In genomic region chr1:109750241-109750882, GRCh38 we compare ENCODE assay signal across 23 cellular contexts. TPM values are rescaled to one million over a fixed set of nuclear protein-coding genes. Genes with fewer than 3 reads are reported as not detected.
DNase-seq lines count a peak whose midpoint lies in the region; ATAC-seq and TF ChIP-seq lines count a peak whose summit lies in the region.
"Had no signal": no experiment of that assay in that cellular context is flagged by ENCODE, and none has a peak within 500 bp of the region (broad histone marks: within the 10 kb centered on the region; RNA-seq: fewer than 3 reads in every experiment).

No MANE protein-coding gene starts in this region.

- 85 to 93% (median 93%) methylated on average over 7 to 11 of the region's 11 CpGs for WGBS in spleen, 5 donors

- ATAC-seq in activated CD4-positive, CD25-positive, alpha-beta regulatory T cell treated with anti-CD3 and anti-CD28 coated beads, Interleukin-2, amount 50 U/mL, for 24 hours, result no peak
- ATAC-seq in HG03457 (IDR thresholded peaks at IDR 0.05; ENCODE audit: unreplicated experiment), result no peak

- intact Hi-C loops in spleen (cut with DNase I; ENCODE audit: low total_unique reads), result no loop called here

- POLR2A ChIA-PET in HEK293 (lab: Yijun Ruan, JAX), result no interaction called here

- CTCF ChIA-PET in HEK293 (lab: Yijun Ruan, JAX), result interaction anchor here (0.6 to 1.4 kb wide), 3 partner anchors 107 to 182 kb away, joined by 3 to 6 read pairs (median 5); no protein-coding TSS in a partner anchor

- no peak for TF ChIP-seq POLR2A in spleen (IDR thresholded peaks at IDR 0.05)

- H3K36me3 ChIP-seq in HEK293 (ENCODE audit: control insufficient read depth in 2 of 2, insufficient read depth in 1 of 2, low read length in 2 of 2) (no peaks in the 10 kb centered on the region), spleen (no peaks in the 10 kb centered on the region)
- H3K36me3 ChIP-seq: BE2C, SJCRH30 had no signal

- H3K27me3 ChIP-seq in spleen (replicated peaks in 1 of 7), result peaks cover 0 to 20% (median 0%) of the 10 kb centered on the region in 7 donors
- H3K27me3 ChIP-seq: BE2C had no signal

- H3K9me3 ChIP-seq in HEK293 (ENCODE audit: control insufficient read depth, insufficient read depth, low read depth, low read length), result no peaks in the 10 kb centered on the region; the same call in 1 of the 2 replicates
- no peaks in the 10 kb centered on the region for H3K9me3 ChIP-seq in spleen
- H3K9me3 ChIP-seq: BE2C had no signal

- no peak overlapping the region for H3K4me3 ChIP-seq in HEK293 (ENCODE audit: low read depth, low read length)
- H3K4me3 ChIP-seq in spleen, result no peak overlapping the region
- H3K4me3 ChIP-seq: PC-9, SJCRH30 had no signal

- peak; percentile 21 for DNase-seq in activated CD4-positive, CD25-positive, alpha-beta regulatory T cell treated with anti-CD3 and anti-CD28 coated beads, Interleukin-2, amount 50 U/mL, for 72 hours
- DNase-seq in mesenteric fat pad (ENCODE audit: low spot score) (peak; percentile 82), spleen (peak; percentile 48), hepatic stellate cell (ENCODE audit: low spot score) (no peak), NCI-H1048 (lab: John Stamatoyannopoulos, UW) (no peak)
- DNase-seq: BE2C, Calu3, MM.1S, NCI-H1417, NCI-H1694, NCI-H2029 treated with DMSO at 0.1 percent for 48 hours, NCI-H446 treated with DMSO at 0.1 percent for 48 hours, NCI-H526 treated with DMSO at 0.1 percent for 48 hours, PC-9, SJCRH30 had no signal

- H3K4me1 ChIP-seq in HEK293 (ENCODE audit: control insufficient read depth, insufficient read depth, low read length), result no peaks in the 10 kb centered on the region
- no peaks in the 10 kb centered on the region for H3K4me1 ChIP-seq in spleen
- H3K4me1 ChIP-seq: BE2C, SJCRH30 had no signal

- H3K27ac ChIP-seq in HEK293 (ENCODE audit: extremely low read depth, low read depth, low read length) (no peak overlapping the region), spleen (no peak overlapping the region)
- H3K27ac ChIP-seq: 22Rv1, KMS-11, PC-9, SJCRH30 had no signal

- TF ChIP-seq CTCF in HEK293 (tag by site-specific recombination; IDR thresholded peaks at IDR 0.05), result no peak
- TF ChIP-seq CTCF in spleen (IDR thresholded peaks at IDR 0.05 in 8 of 11, conservative IDR thresholded peaks at IDR 0.05 in 3 of 11), result no peak

TF ChIP-seq in HEK293, 187 proteins besides CTCF, POLR2A, EP300 and RAD21:
- no peak for TF ChIP-seq KLF9 (tag by site-specific recombination; IDR thresholded peaks at IDR 0.05; ENCODE audit: low read depth)
- peak; percentile 47 for TF ChIP-seq ZIC2 (tag by site-specific recombination; IDR thresholded peaks at IDR 0.05)
- no peak for TF ChIP-seq ZFP3 (tag by site-specific recombination; IDR thresholded peaks at IDR 0.05; ENCODE audit: low read depth)

RNA-seq across cellular contexts. Expression of gene GSTM3, which starts 9.5 kb away (rescaled TPM):
- total RNA-seq in mesenteric fat pad (16.0 TPM), spleen (10 to 100 TPM in 6 of 7 donors, 1 to 10 TPM in 1; 8.9 to 42.4 (median 21.9) TPM)
- polyA plus RNA-seq in spleen, result 10 to 100 TPM; 11.2 to 44.0 (median 16.9) TPM

RNA-seq across cellular contexts. Expression of gene EPS8L3, which starts 13.4 kb away (rescaled TPM):
- total RNA-seq in mesenteric fat pad (0.58 TPM), spleen (1 to 10 TPM in 1 of 7 donors, not detected in 6; 1.2 TPM)
- polyA plus RNA-seq in spleen, result not detected
- total RNA-seq: Right ventricle myocardium inferior, RPMI7951, SJCRH30 had no signal
- polyA plus RNA-seq: IgD-negative memory B cell had no signal

RNA-seq across cellular contexts. Expression of gene GSTM5, which starts 38.3 kb away (rescaled TPM):
- total RNA-seq in mesenteric fat pad, result 13.1 TPM
- 10 to 100 TPM in 1 of 7 donors, 1 to 10 TPM in 6; 1.4 to 13.1 (median 3.7) TPM for total RNA-seq in spleen
- 1 to 10 TPM; 2.8 to 4.2 (median 3.4) TPM for polyA plus RNA-seq in spleen
- total RNA-seq: Calu3, PC-9 had no signal
- polyA plus RNA-seq: IgD-negative memory B cell had no signal

Comparison
In these comparisons a context has a peak if more than half of its experiments do, and no peak if none do; other contexts are left out.
1. DNase-seq: peak in activated CD4-positive, CD25-positive, alpha-beta regulatory T cell treated with anti-CD3 and anti-CD28 coated beads, Interleukin-2, amount 50 U/mL, for 72 hours (single experiment), mesenteric fat pad (single experiment) and spleen (single experiment); none in hepatic stellate cell (single experiment) and NCI-H1048 (single experiment).